Comparison of ENCODE assay signal across 8 cellular contexts in genomic region chr17:29176500-29177351, GRCh38. TPM values are rescaled to one million over a fixed set of nuclear protein-coding genes. Genes with fewer than 3 reads are reported as not detected.
DNase-seq lines count a peak whose midpoint lies in the region; ATAC-seq and TF ChIP-seq lines count a peak whose summit lies in the region.

No MANE protein-coding gene starts in this region.

- H3K4ac ChIP-seq in IMR-90 (ENCODE audit: low read depth, low read length) = peak overlapping the region; percentile 80

- DNase-seq in GM13976 (ENCODE audit: low spot score) (peak; percentile 82), IMR-90 (peak; percentile 43), RWPE1 (ENCODE audit: low spot score) (peak; percentile 72), activated gamma-delta T cell (lab: John Stamatoyannopoulos, UW) (peak; percentile 35), germinal center (ENCODE audit: low spot score) (peak; percentile 84), SW 1271 (lab: John Stamatoyannopoulos, UW) (no peak)

- peak overlapping the region; percentile 47 for H3K27ac ChIP-seq in IMR-90 (ENCODE audit: insufficient read depth, low read length)
- H3K27ac ChIP-seq in RWPE1 = peak overlapping the region; percentile 94
- peak overlapping the region; percentile 88 for H3K27ac ChIP-seq in parathyroid adenoma

- peak overlapping the region; percentile 92 for H2AK9ac ChIP-seq in IMR-90 (replicated peaks; ENCODE audit: low read depth, low read length, poor library complexity)

- dilution Hi-C loops in IMR-90 (cut with HindIII; ENCODE audit: low sequenced_read_pairs, unreplicated experiment) = no loop called here

- H3K56ac ChIP-seq in IMR-90 (ENCODE audit: extremely low read depth, insufficient read depth, low read length) = no peak overlapping the region

- H2AFZ ChIP-seq in IMR-90 (replicated peaks; ENCODE audit: low read length, poor library complexity) (peak overlapping the region; percentile 95), parathyroid adenoma (peak overlapping the region; percentile 62)

- no peaks in the 10 kb centered on the region; the same call in 1 of the 2 replicates for H3K9me1 ChIP-seq in IMR-90 (ENCODE audit: insufficient read depth, low read length)

- H3K79me2 ChIP-seq in parathyroid adenoma = peaks cover 33% of the 10 kb centered on the region

- H2BK20ac ChIP-seq in IMR-90 (ENCODE audit: low read depth, low read length) = peak overlapping the region; percentile 20; the same call in 1 of the 2 replicates

- no peaks in the 10 kb centered on the region for H3K9me3 ChIP-seq in IMR-90 (ENCODE audit: control insufficient read depth, insufficient read depth, low read length)
- H3K9me3 ChIP-seq in parathyroid adenoma (ENCODE audit: control insufficient read depth, low read length) = no peaks in the 10 kb centered on the region

- CTCF ChIA-PET in IMR-90 (lab: Yijun Ruan, JAX) = interaction anchor here (2.3 kb wide), 1 partner anchor 28 kb away, joined by 8 read pairs; no protein-coding TSS in a partner anchor
- CTCF ChIA-PET in RWPE1 (lab: Yijun Ruan, JAX) = interaction anchor here (0.6 to 6.9 kb wide), 7 partner anchors 13 to 443 kb away, joined by 3 to 81 read pairs (median 4); no protein-coding TSS in a partner anchor

- H3K36me3 ChIP-seq in IMR-90 (ENCODE audit: control insufficient read depth, insufficient read depth, low read length) (no peaks in the 10 kb centered on the region), parathyroid adenoma (ENCODE audit: control insufficient read depth, insufficient read depth, low read length) (no peaks in the 10 kb centered on the region)

- in situ Hi-C loops in GM13976 (cut with MboI; ENCODE audit: low sequenced_read_pairs, unreplicated experiment) (no loop called here), IMR-90 (cut with MboI; ENCODE audit: low sequenced_read_pairs) (no loop called here)

- peak overlapping the region; percentile 54 for H2AK5ac ChIP-seq in IMR-90 (ENCODE audit: low read depth, low read length)

- 0 out of 2 replicates have a peak, but pooled peaks cover 3% of the 10 kb centered on the region for H4K20me1 ChIP-seq in IMR-90 (ENCODE audit: insufficient read depth, low read length)

- TF ChIP-seq CTCF in GM13976 (IDR thresholded peaks at IDR 0.05; ENCODE audit: borderline replicate concordance, control extremely low read depth, extremely low read depth, insufficient read depth, missing control alignments) (no peak), IMR-90 (conservative IDR thresholded peaks at IDR 0.05; ENCODE audit: low read depth, low read length) (no peak), RWPE1 (conservative IDR thresholded peaks at IDR 0.05; ENCODE audit: low read depth) (no peak), parathyroid adenoma (IDR thresholded peaks at IDR 0.05) (peak; percentile 7)

- H3K4me2 ChIP-seq in IMR-90 (ENCODE audit: low read depth, low read length) (peak overlapping the region; percentile 80), parathyroid adenoma (ENCODE audit: low read length) (peak overlapping the region; percentile 77)

- H4K8ac ChIP-seq in IMR-90 (ENCODE audit: low read depth in 2 of 2, low read length in 2 of 2) = peak overlapping the region; percentile 89 to 91

- POLR2A ChIA-PET in IMR-90 (lab: Charles Lee; ENCODE audit: unreplicated experiment) = no interaction called here
- POLR2A ChIA-PET in RWPE1 (lab: Yijun Ruan, JAX; ENCODE audit: low non-redundant PET) = interaction anchor here (1.2 kb wide), 1 partner anchor 26 kb away, joined by 4 read pairs; no protein-coding TSS in a partner anchor

- H2BK120ac ChIP-seq in IMR-90 (ENCODE audit: low read depth, low read length) = peak overlapping the region; percentile 42; the same call in 1 of the 2 replicates

- H2BK15ac ChIP-seq in IMR-90 (ENCODE audit: low read depth, low read length) = peak overlapping the region; percentile 77; the same call in 2 of the 3 replicates

- H4K5ac ChIP-seq in IMR-90 (ENCODE audit: low read depth, low read length) = peak overlapping the region; percentile 41; the same call in 1 of the 2 replicates

- no peaks in the 10 kb centered on the region for H3K27me3 ChIP-seq in IMR-90 (ENCODE audit: control insufficient read depth, insufficient read depth, low read length)
- H3K27me3 ChIP-seq in parathyroid adenoma (ENCODE audit: control insufficient read depth, insufficient read depth, low read length) = no peaks in the 10 kb centered on the region

- H3K14ac ChIP-seq in IMR-90 (replicated peaks; ENCODE audit: low read depth, low read length) = peak overlapping the region; percentile 88

- H3K4me3 ChIP-seq in IMR-90 (ENCODE audit: insufficient read depth, low read depth, low read length) (peak overlapping the region; percentile 41), parathyroid adenoma (ENCODE audit: low read depth, low read length) (peak overlapping the region; percentile 62)

- peaks cover 30 to 46% of the 10 kb centered on the region in 2 experiments for H3K79me1 ChIP-seq in IMR-90 (ENCODE audit: low read depth in 1 of 2, low read length in 2 of 2)

- peak overlapping the region; percentile 66 for H3K9ac ChIP-seq in IMR-90 (ENCODE audit: low read depth, low read length)
- H3K9ac ChIP-seq in parathyroid adenoma = no peak overlapping the region

- intact Hi-C loops in IMR-90 (cut with micrococcal nuclease) = no loop called here

- no peak for TF ChIP-seq RAD21 in IMR-90 (IDR thresholded peaks at IDR 0.05; ENCODE audit: low read length)

- H3K4me1 ChIP-seq in IMR-90 (ENCODE audit: control insufficient read depth, insufficient read depth, low read length) = peaks cover 29% of the 10 kb centered on the region
- peaks cover 20% of the 10 kb centered on the region for H3K4me1 ChIP-seq in parathyroid adenoma

- H2BK5ac ChIP-seq in IMR-90 (ENCODE audit: low read depth, low read length, poor library complexity, severe bottlenecking) = peak overlapping the region; percentile 31

- H3K23ac ChIP-seq in IMR-90 (ENCODE audit: low read depth, low read length) = peak overlapping the region; percentile 98

- peak; percentile 18 for ATAC-seq in IMR-90 (ENCODE audit: low read depth)
- ATAC-seq in GM19035 (IDR thresholded peaks at IDR 0.05; ENCODE audit: unreplicated experiment) = no peak

- no peak for TF ChIP-seq POLR2A in IMR-90 (IDR thresholded peaks at IDR 0.05; ENCODE audit: low read depth, low read length)

- peak overlapping the region; percentile 16; the same call in 1 of the 2 replicates for H3K18ac ChIP-seq in IMR-90 (ENCODE audit: low read depth, low read length)

- no TSS peak for BruUV-seq in IMR-90 (replicated peaks; lab: Mats Ljungman, UMichigan)

- H4K91ac ChIP-seq in IMR-90 (ENCODE audit: insufficient read depth, low read depth, low read length) = peak overlapping the region; percentile 52

- 13% methylated on average over 36 of the region's 53 CpGs; no CpG with 5 or more reads in 1 of the 2 experiments for WGBS in IMR-90 (ENCODE audit: extremely low coverage in 2 of 2, insufficient read length in 1 of 2), 2 experiments

TF ChIP-seq in IMR-90, 13 proteins besides CTCF, POLR2A, EP300 and RAD21:
- TF ChIP-seq CHD1 (IDR thresholded peaks at IDR 0.05; ENCODE audit: low read depth, low read length) (no peak), RFX5 (IDR thresholded peaks at IDR 0.05; ENCODE audit: low read depth, low read length) (no peak), SMC3 (IDR thresholded peaks at IDR 0.05; ENCODE audit: low read depth, low read length) (no peak), MAFK (IDR thresholded peaks at IDR 0.05; ENCODE audit: low read depth, low read length) (no peak), BHLHE40 (IDR thresholded peaks at IDR 0.05; ENCODE audit: low read depth, low read length) (peak; percentile 92), NFE2L2 (IDR thresholded peaks at IDR 0.05; ENCODE audit: low read depth, low read length) (no peak), MXI1 (IDR thresholded peaks at IDR 0.05; ENCODE audit: borderline replicate concordance, low read depth, low read length) (no peak), RCOR1 (IDR thresholded peaks at IDR 0.05; ENCODE audit: insufficient replicate concordance, low read length) (no peak)
- TF ChIP-seq, protein P1, sequence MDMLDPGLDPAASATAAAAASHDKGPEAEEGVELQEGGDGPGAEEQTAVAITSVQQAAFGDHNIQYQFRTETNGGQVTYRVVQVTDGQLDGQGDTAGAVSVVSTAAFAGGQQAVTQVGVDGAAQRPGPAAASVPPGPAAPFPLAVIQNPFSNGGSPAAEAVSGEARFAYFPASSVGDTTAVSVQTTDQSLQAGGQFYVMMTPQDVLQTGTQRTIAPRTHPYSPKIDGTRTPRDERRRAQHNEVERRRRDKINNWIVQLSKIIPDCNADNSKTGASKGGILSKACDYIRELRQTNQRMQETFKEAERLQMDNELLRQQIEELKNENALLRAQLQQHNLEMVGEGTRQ (IDR thresholded peaks at IDR 0.05; ENCODE audit: low read depth, low read length) = peak; percentile 53; the same call in 1 of the 2 replicates

RNA-seq across cellular contexts. Expression of gene MYO18A, which starts 3.5 kb away (rescaled TPM):
- total RNA-seq in IMR-90 (2012; rRNA removed) = 39.1 and 40.0 TPM in 2 replicates
- polyA plus RNA-seq in IMR-90 (2012; rRNA removed) = 22.4 and 22.9 TPM in 2 replicates
- 12.8 and 19.0 TPM in 2 replicates for polyA plus RNA-seq in IMR-90 (2012; cell fraction: cytosol; rRNA removed)
- 95.5 and 141 TPM in 2 replicates for polyA plus RNA-seq in IMR-90 (2012; cell fraction: nucleus; rRNA removed; ENCODE audit: low replicate concordance)

Comparison
In these comparisons a context has a peak if more than half of its experiments do, and no peak if none do; other contexts are left out.
1. DNase-seq: peak in GM13976 (single experiment), IMR-90 (single experiment), RWPE1 (single experiment), activated gamma-delta T cell (single experiment) and germinal center (single experiment); none in SW 1271 (0 of 2).
2. Peak in every context shown above with its lines, with median percentiles within 50 percentile points of each other: H3K27ac ChIP-seq.